8 cellular contexts compared by ENCODE assay signal in genomic region chr3:154252759-154253638, GRCh38.
DNase-seq lines count a peak whose midpoint lies in the region; ATAC-seq and TF ChIP-seq lines count a peak whose summit lies in the region.

No MANE protein-coding gene starts in this region.

- H2AK5ac ChIP-seq in trophoblast cell (ENCODE audit: low read length) = no peak overlapping the region

- no peaks in the 10 kb centered on the region; the same call in 1 of the 2 replicates for H3K27me3 Mint-ChIP-seq in HFFc6 (ENCODE audit: insufficient read depth)
- no peaks in the 10 kb centered on the region for H3K27me3 Mint-ChIP-seq in activated naive CD4-positive, alpha-beta T cell treated with anti-CD3 and anti-CD28 coated beads for 36 hours (ENCODE audit: low read depth)

- H4K12ac ChIP-seq in trophoblast cell (ENCODE audit: low read depth, low read length) = no peak overlapping the region

- H3K9me3 ChIP-seq in trophoblast cell (ENCODE audit: insufficient read depth, low read depth, low read length) (no peaks in the 10 kb centered on the region), upper lobe of left lung (no peaks in the 10 kb centered on the region)

- peak; percentile 93 for ATAC-seq in upper lobe of left lung (ENCODE audit: low FRiP score in 2 of 2)

- no peak overlapping the region for H2BK120ac ChIP-seq in trophoblast cell (ENCODE audit: insufficient read depth, low read length, poor library complexity)

- in situ Hi-C loops in SK-MEL-5 (cut with HindIII; ENCODE audit: low pct_unique_long_range_greater_than_20kb, low sequenced_read_pairs) = no loop called here

- H3K4me1 ChIP-seq in trophoblast cell (ENCODE audit: control insufficient read depth in 1 of 2, insufficient read depth in 2 of 2, low read length in 2 of 2) (no peaks in the 10 kb centered on the region), upper lobe of left lung (peaks cover 0 to 4% (median under 1%) of the 10 kb centered on the region in 4 donors)

- CTCF ChIA-PET in activated naive CD4-positive, alpha-beta T cell treated with anti-CD3 and anti-CD28 coated beads for 36 hours (lab: Charles Lee) = interaction anchor here (0.8 to 2.4 kb wide), 11 partner anchors 9 to 1227 kb away, joined by 3 to 9 read pairs (median 3); no protein-coding TSS in a partner anchor

- H3K36me3 ChIP-seq in trophoblast cell (ENCODE audit: control insufficient read depth in 1 of 2, insufficient read depth in 2 of 2, low read length in 2 of 2) (peaks cover 9 to 22% of the 10 kb centered on the region in 2 experiments), upper lobe of left lung (peaks cover 0 to 56% (median 20%) of the 10 kb centered on the region in 4 donors)

- no CpG with 5 or more reads among the region's 11 CpGs for WGBS in trophoblast cell (ENCODE audit: extremely low coverage, insufficient coverage, insufficient read length)
- 8 to 17% methylated on average over 5 to 11 of the region's 11 CpGs for WGBS in upper lobe of left lung, 2 donors

- H3K79me2 ChIP-seq in trophoblast cell (ENCODE audit: control insufficient read depth, insufficient read depth, low read length, poor library complexity) = no peaks in the 10 kb centered on the region

- TF ChIP-seq EP300 in upper lobe of left lung (IDR thresholded peaks at IDR 0.05) = no peak

- H3K23ac ChIP-seq in trophoblast cell (ENCODE audit: low read length) = no peak overlapping the region

- peaks cover 16% of the 10 kb centered on the region for H3K36me3 Mint-ChIP-seq in HFFc6 (ENCODE audit: low read depth)
- H3K36me3 Mint-ChIP-seq in activated naive CD4-positive, alpha-beta T cell treated with anti-CD3 and anti-CD28 coated beads for 36 hours (ENCODE audit: low read depth) = peaks cover 40% of the 10 kb centered on the region

- H3K27ac Mint-ChIP-seq in HFFc6 = no peak overlapping the region
- H3K27ac Mint-ChIP-seq in activated naive CD4-positive, alpha-beta T cell treated with anti-CD3 and anti-CD28 coated beads for 36 hours = no peak overlapping the region

- no peak for TF ChIP-seq POLR2A in upper lobe of left lung (IDR thresholded peaks at IDR 0.05)

- no peak overlapping the region for H3K14ac ChIP-seq in trophoblast cell (ENCODE audit: low read length)

- no peak overlapping the region for H2BK12ac ChIP-seq in trophoblast cell (ENCODE audit: low read length)

- H3K27me3 ChIP-seq in trophoblast cell (ENCODE audit: insufficient read depth, low read length) = no peaks in the 10 kb centered on the region
- no peaks in the 10 kb centered on the region for H3K27me3 ChIP-seq in upper lobe of left lung

- no peak overlapping the region for H3K4me2 ChIP-seq in trophoblast cell (ENCODE audit: low read length)

- H3K27ac ChIP-seq in trophoblast cell (ENCODE audit: low read depth, low read length) (no peak overlapping the region), upper lobe of left lung (no peak overlapping the region)

- H3K4me3 Mint-ChIP-seq in HFFc6 = peak overlapping the region; percentile 67
- H3K4me3 Mint-ChIP-seq in activated naive CD4-positive, alpha-beta T cell treated with anti-CD3 and anti-CD28 coated beads for 36 hours = no peak overlapping the region

- peak; percentile 79 for DNase-seq in GM12865 (ENCODE audit: low read depth)
- DNase-seq in HFFc6 = peak; percentile 65
- peak; percentile 90 for DNase-seq in NAMALWA (ENCODE audit: low spot score)
- DNase-seq in SK-MEL-5 (ENCODE audit: low read depth, low spot score) = peak; percentile 93
- DNase-seq in activated naive CD4-positive, alpha-beta T cell treated with anti-CD3 and anti-CD28 coated beads for 36 hours = peak; percentile 88
- DNase-seq in glomerular visceral epithelial cell (ENCODE audit: extremely low spot score) = peak; percentile 81
- DNase-seq in trophoblast cell = peak; percentile 81 to 94
- peak; percentile 54 to 92 for DNase-seq in upper lobe of left lung

- peak; percentile 74 for TF ChIP-seq CTCF in GM12865 (IDR thresholded peaks at IDR 0.05; ENCODE audit: insufficient read depth, low read depth, low read length, missing control alignments)
- peak; percentile 95 for TF ChIP-seq CTCF in HFFc6 (IDR thresholded peaks at IDR 0.05)
- peak; percentile 74 to 93 (median 86) for TF ChIP-seq CTCF in upper lobe of left lung (IDR thresholded peaks at IDR 0.05)

- no peak overlapping the region for H4K91ac ChIP-seq in trophoblast cell (ENCODE audit: low read depth, low read length)

- H3K4me3 ChIP-seq in GM12865 (ENCODE audit: low read depth, low read length) (no peak overlapping the region), trophoblast cell (ENCODE audit: low read depth, low read length) (no peak overlapping the region), upper lobe of left lung (peak overlapping the region in 1 of 4 donors; percentile 19)

- H3K18ac ChIP-seq in trophoblast cell (ENCODE audit: low read length) = no peak overlapping the region

- no peak overlapping the region for H2BK5ac ChIP-seq in trophoblast cell (ENCODE audit: low read depth, low read length, poor library complexity)

- no peak overlapping the region for H3K9ac ChIP-seq in trophoblast cell (ENCODE audit: low read length)

- H4K8ac ChIP-seq in trophoblast cell (ENCODE audit: low read depth, low read length) = no peak overlapping the region

- no peaks in the 10 kb centered on the region for H3K79me1 ChIP-seq in trophoblast cell (ENCODE audit: low read length)

- H3K4me1 Mint-ChIP-seq in HFFc6 (ENCODE audit: low read depth) = peaks cover 5% of the 10 kb centered on the region
- no peaks in the 10 kb centered on the region for H3K4me1 Mint-ChIP-seq in activated naive CD4-positive, alpha-beta T cell treated with anti-CD3 and anti-CD28 coated beads for 36 hours (ENCODE audit: low read depth)

- intact Hi-C loops in activated naive CD4-positive, alpha-beta T cell treated with anti-CD3 and anti-CD28 coated beads for 36 hours (cut with micrococcal nuclease) = loop anchor here (1.0 to 10.0 kb wide), 5 partner anchors 158 to 1226 kb away; no protein-coding TSS in a partner anchor

- no peak overlapping the region for H3K4ac ChIP-seq in trophoblast cell (ENCODE audit: low read depth, low read length)

- no peak overlapping the region for H2AFZ ChIP-seq in trophoblast cell (ENCODE audit: insufficient read depth, low read length, poor library complexity)

- H3K9me3 Mint-ChIP-seq in HFFc6 = no peaks in the 10 kb centered on the region
- no peaks in the 10 kb centered on the region for H3K9me3 Mint-ChIP-seq in activated naive CD4-positive, alpha-beta T cell treated with anti-CD3 and anti-CD28 coated beads for 36 hours
